ENCODE assay signal across 1 cellular context in genomic region chr20:49216991-49217578, GRCh38.
TF ChIP-seq lines count a peak whose summit lies in the region.

No MANE protein-coding gene starts in this region.

TF ChIP-seq in K562, 482 proteins besides CTCF, POLR2A, EP300 and RAD21 (continued from another document and continues in another):
- TF ChIP-seq CHAMP1 (IDR thresholded peaks at IDR 0.05): 0 out of 2 replicates have a peak, but pooled peaks have one; percentile 24
- 0 out of 2 replicates have a peak, but pooled peaks have one; percentile 29 for TF ChIP-seq BCOR (IDR thresholded peaks at IDR 0.05)
- TF ChIP-seq PKNOX1 (IDR thresholded peaks at IDR 0.05): peak; percentile 55; the same call in 1 of the 2 replicates
- TF ChIP-seq CTCFL (IDR thresholded peaks at IDR 0.05; ENCODE audit: borderline replicate concordance, insufficient read depth, low read depth, low read length, poor library complexity, severe bottlenecking): peak; percentile 33
- TF ChIP-seq ZNF184 (CRISPR knock-in tag; IDR thresholded peaks at IDR 0.05): no peak
- no peak for TF ChIP-seq HBP1 (CRISPR knock-in tag; IDR thresholded peaks at IDR 0.05)
- TF ChIP-seq MYC (IDR thresholded peaks at IDR 0.05; ENCODE audit: low read depth, low read length): peak; percentile 9; the same call in 1 of the 2 replicates
- no peak for TF ChIP-seq MYC (CRISPR knock-in tag; IDR thresholded peaks at IDR 0.05; ENCODE audit: borderline replicate concordance, low read depth)
- TF ChIP-seq POU5F1 (IDR thresholded peaks at IDR 0.05; ENCODE audit: borderline replicate concordance, low read depth, low read length, partially characterized antibody): no peak
- TF ChIP-seq THRB (CRISPR knock-in tag; conservative IDR thresholded peaks at IDR 0.05): no peak
- TF ChIP-seq GATAD2B (IDR thresholded peaks at IDR 0.05; ENCODE audit: borderline replicate concordance): no peak
- no peak for TF ChIP-seq SMAD3 (CRISPR knock-in tag; conservative IDR thresholded peaks at IDR 0.05)
- TF ChIP-seq RCOR1 (IDR thresholded peaks at IDR 0.05; ENCODE audit: borderline replicate concordance in 1 of 2, low read depth in 2 of 2, low read length in 2 of 2): 0 out of 4 replicates have a peak, but pooled peaks of 1 of the 2 experiments have one; percentile 31
- no peak for TF ChIP-seq ZNF644 (tag; IDR thresholded peaks at IDR 0.05; ENCODE audit: low read depth)
- TF ChIP-seq ZBTB33 (CRISPR knock-in tag; IDR thresholded peaks at IDR 0.05): peak; percentile 43
- TF ChIP-seq BHLHE40 (IDR thresholded peaks at IDR 0.05; ENCODE audit: low read length): 0 out of 2 replicates have a peak, but pooled peaks have one; percentile 2
- 0 out of 4 replicates have a peak, but pooled peaks of 1 of the 2 experiments have one; percentile 43 for TF ChIP-seq TEAD1 (CRISPR knock-in tag; IDR thresholded peaks at IDR 0.05)
- peak; percentile 37; the same call in 1 of the 2 replicates for TF ChIP-seq ZNF592 (IDR thresholded peaks at IDR 0.05)
- TF ChIP-seq SMC3 (conservative IDR thresholded peaks at IDR 0.05; ENCODE audit: insufficient read depth, low read depth, low read length): peak; percentile 73
- TF ChIP-seq FOXK2 (conservative IDR thresholded peaks at IDR 0.05 in 1 of 2, IDR thresholded peaks at IDR 0.05 in 1 of 2; ENCODE audit: low read depth in 2 of 2): peak in 1 of 2 experiments; percentile 33; a peak in 1 of 4 replicates
- TF ChIP-seq SPI1 (IDR thresholded peaks at IDR 0.05; ENCODE audit: borderline replicate concordance, low read depth, low read length): peak; percentile 71; the same call in 1 of the 2 replicates
- 0 out of 2 replicates have a peak, but pooled peaks have one; percentile 17 for TF ChIP-seq ZEB2 (IDR thresholded peaks at IDR 0.05)
- no peak for TF ChIP-seq SRSF1 (IDR thresholded peaks at IDR 0.05; ENCODE audit: low read depth, low read length)
- 0 out of 2 replicates have a peak, but pooled peaks have one; percentile 28 for TF ChIP-seq ZFP1 (CRISPR knock-in tag; IDR thresholded peaks at IDR 0.05)
- TF ChIP-seq CBX3 (IDR thresholded peaks at IDR 0.05; ENCODE audit: borderline replicate concordance in 1 of 2, low read length in 2 of 2): peak in 1 of 2 experiments; percentile 80; a peak in 1 of 3 replicates
- TF ChIP-seq JUND (IDR thresholded peaks at IDR 0.05; ENCODE audit: borderline replicate concordance, low read depth, low read length): 0 out of 2 replicates have a peak, but pooled peaks have one; percentile 28
- TF ChIP-seq JUND (tag; IDR thresholded peaks at IDR 0.05; ENCODE audit: borderline replicate concordance, low read depth, low read length): no peak
- no peak for TF ChIP-seq ATF1 (CRISPR knock-in tag; IDR thresholded peaks at IDR 0.05)
- no peak for TF ChIP-seq ATF1 (tag; IDR thresholded peaks at IDR 0.05)
- TF ChIP-seq EHMT2 (IDR thresholded peaks at IDR 0.05): peak; percentile 48; the same call in 1 of the 2 replicates
- TF ChIP-seq TEAD4 (IDR thresholded peaks at IDR 0.05; ENCODE audit: low read length): peak; percentile 57
- TF ChIP-seq TEAD4 (CRISPR knock-in tag; IDR thresholded peaks at IDR 0.05; ENCODE audit: borderline replicate concordance): no peak
- no peak for TF ChIP-seq ZBED1 (IDR thresholded peaks at IDR 0.05)
- TF ChIP-seq CC2D1A (IDR thresholded peaks at IDR 0.05): 0 out of 2 replicates have a peak, but pooled peaks have one; percentile 36
- TF ChIP-seq ZZZ3 (IDR thresholded peaks at IDR 0.05): 0 out of 2 replicates have a peak, but pooled peaks have one; percentile 33
- TF ChIP-seq ARNT (IDR thresholded peaks at IDR 0.05): peak in 1 of 2 experiments; percentile 73; a peak in 1 of 4 replicates
- no peak for TF ChIP-seq HINFP (tag; conservative IDR thresholded peaks at IDR 0.05; ENCODE audit: low read depth)
- TF ChIP-seq CTBP1 (IDR thresholded peaks at IDR 0.05; ENCODE audit: borderline replicate concordance): peak; percentile 17; the same call in 1 of the 2 replicates
- 0 out of 2 replicates have a peak, but pooled peaks have one; percentile 53 for TF ChIP-seq KLF16 (IDR thresholded peaks at IDR 0.05)
- peak; percentile 45; the same call in 1 of the 2 replicates for TF ChIP-seq MTA3 (IDR thresholded peaks at IDR 0.05; ENCODE audit: borderline replicate concordance)
- peak; percentile 81; the same call in 1 of the 2 replicates for TF ChIP-seq RB1 (IDR thresholded peaks at IDR 0.05; ENCODE audit: low read depth)
- TF ChIP-seq DEAF1 (CRISPR knock-in tag; IDR thresholded peaks at IDR 0.05): peak; percentile 61
- TF ChIP-seq MEF2A (IDR thresholded peaks at IDR 0.05; ENCODE audit: control insufficient read depth, low read depth, low read length): no peak
- TF ChIP-seq YY1 (IDR thresholded peaks at IDR 0.05; ENCODE audit: borderline replicate concordance in 1 of 3, control insufficient read depth in 1 of 3, extremely low read depth in 1 of 3, insufficient read depth in 3 of 3, insufficient read length in 1 of 3, insufficient replicate concordance in 2 of 3, low read depth in 1 of 3, low read length in 2 of 3): peak in 1 of 3 experiments; percentile 73
- TF ChIP-seq TEAD2 (tag; IDR thresholded peaks at IDR 0.05): 0 out of 2 replicates have a peak, but pooled peaks have one; percentile 40
